ENCODE assay signal across 24 cellular contexts in the genomic region with DNA sequence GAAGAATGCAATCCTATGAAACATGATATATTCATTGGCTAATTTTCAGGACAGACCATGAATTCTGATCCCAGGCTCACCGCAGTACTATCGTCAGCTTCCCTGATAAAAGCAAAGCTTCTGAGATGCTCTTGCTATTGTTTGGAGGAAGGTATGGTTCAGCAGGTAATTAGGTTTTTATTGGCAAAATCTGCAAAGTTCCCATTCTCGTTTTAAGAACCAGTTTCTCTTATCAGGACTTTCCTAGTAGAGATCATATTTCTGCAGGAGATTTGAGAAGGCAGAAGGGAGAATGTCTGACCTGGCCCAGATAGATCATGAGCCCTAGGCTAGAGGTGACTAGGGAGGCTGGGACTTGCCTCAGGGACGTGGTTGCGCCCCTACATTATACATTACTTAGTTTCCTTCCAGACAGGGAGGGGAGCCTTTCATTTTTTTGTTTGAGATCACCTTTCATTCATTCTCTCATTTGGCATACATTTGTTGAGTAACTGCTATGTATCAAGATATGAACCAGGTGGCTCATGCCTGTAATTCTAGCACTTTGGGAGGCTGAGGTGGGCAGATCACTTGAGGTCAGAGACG.
DNase-seq lines count a peak whose midpoint lies in the region; ATAC-seq and TF ChIP-seq lines count a peak whose summit lies in the region.
"Had no signal": no experiment of that assay in that cellular context is flagged by ENCODE, and none has a peak within 500 bp of the region (broad histone marks: within the 10 kb centered on the region; RNA-seq: fewer than 3 reads in every experiment).

No MANE protein-coding gene starts in this region.

- H2AK9ac ChIP-seq in IMR-90 (replicated peaks; ENCODE audit: low read depth, low read length, poor library complexity), result no peak overlapping the region

- H3K27ac Mint-ChIP-seq in endothelial cell (ENCODE audit: unreplicated experiment), result no peak overlapping the region
- H3K27ac Mint-ChIP-seq: B cell; CD14-positive monocyte; CD8-positive, alpha-beta memory T cell; GM23338; H9 had no signal

- H3K79me1 ChIP-seq in IMR-90 (ENCODE audit: low read depth in 1 of 2, low read length in 2 of 2), result no peaks in the 10 kb centered on the region; a peak in 1 of 4 replicates

- no peak for TF ChIP-seq POLR2A in IMR-90 (IDR thresholded peaks at IDR 0.05; ENCODE audit: low read depth, low read length)

- peak overlapping the region; percentile 95 for H2BK5ac ChIP-seq in IMR-90 (ENCODE audit: low read depth, low read length, poor library complexity, severe bottlenecking)

- H3K4me3 ChIP-seq in IMR-90 (ENCODE audit: insufficient read depth, low read depth, low read length) (no peak overlapping the region), PC-9 (no peak overlapping the region), tibial artery (no peak overlapping the region)
- H3K4me3 ChIP-seq: GM23338 had no signal

- peak overlapping the region; percentile 90 for H3K18ac ChIP-seq in IMR-90 (ENCODE audit: low read depth, low read length)

- H3K4ac ChIP-seq in IMR-90 (ENCODE audit: low read depth, low read length), result peak overlapping the region; percentile 52; the same call in 1 of the 2 replicates

- BruUV-seq in IMR-90 (replicated peaks; lab: Mats Ljungman, UMichigan) (no TSS peak), PC-9 (replicated peaks; lab: Mats Ljungman, UMichigan) (no TSS peak)

- H4K5ac ChIP-seq in IMR-90 (ENCODE audit: low read depth, low read length), result peak overlapping the region; percentile 82; the same call in 1 of the 2 replicates

- no peak overlapping the region for H3K56ac ChIP-seq in IMR-90 (ENCODE audit: extremely low read depth, insufficient read depth, low read length)

- peak overlapping the region; percentile 75; the same call in 2 of the 3 replicates for H2BK15ac ChIP-seq in IMR-90 (ENCODE audit: low read depth, low read length)

- no peak for TF ChIP-seq CTCF in IMR-90 (conservative IDR thresholded peaks at IDR 0.05; ENCODE audit: low read depth, low read length)
- no peak for TF ChIP-seq CTCF in PC-9 (conservative IDR thresholded peaks at IDR 0.05)
- no peak for TF ChIP-seq CTCF in endothelial cell (IDR thresholded peaks at IDR 0.05; ENCODE audit: unreplicated experiment)
- TF ChIP-seq CTCF in GM10266 (IDR thresholded peaks at IDR 0.05; ENCODE audit: control insufficient read depth, insufficient read depth, low read depth, missing control alignments), result no peak
- TF ChIP-seq CTCF in tibial artery (IDR thresholded peaks at IDR 0.05), result no peak

- peaks cover 12% of the 10 kb centered on the region for H3K4me1 Mint-ChIP-seq in endothelial cell (ENCODE audit: unreplicated experiment)
- H3K4me1 Mint-ChIP-seq: CD14-positive monocyte; CD8-positive, alpha-beta memory T cell; T-cell had no signal

- H4K20me1 ChIP-seq in IMR-90 (ENCODE audit: insufficient read depth, low read length) (no peaks in the 10 kb centered on the region), PC-9 (ENCODE audit: insufficient read depth) (no peaks in the 10 kb centered on the region)

- intact Hi-C loops in IMR-90 (cut with micrococcal nuclease), result loop anchor here (2.0 to 5.0 kb wide), 2 partner anchors 89 to 107 kb away; no protein-coding TSS in a partner anchor
- intact Hi-C loops in PC-9 (cut with micrococcal nuclease; ENCODE audit: unreplicated experiment), result loop anchor here (1.0 to 5.0 kb wide), 4 partner anchors 39 to 106 kb away; a partner anchor contains a TSS
- intact Hi-C loops in tibial artery (cut with DNase I; ENCODE audit: low total_unique reads), result no loop called here

- CTCF ChIA-PET in IMR-90 (lab: Yijun Ruan, JAX), result interaction anchor here (1.4 kb wide), 1 partner anchor 26 kb away, joined by 3 read pairs; no protein-coding TSS in a partner anchor
- CTCF ChIA-PET in PC-9 (lab: Charles Lee), result no interaction called here

- H3K9me1 ChIP-seq in IMR-90 (ENCODE audit: insufficient read depth, low read length), result no peaks in the 10 kb centered on the region

- H3K36me3 ChIP-seq in IMR-90 (ENCODE audit: control insufficient read depth, insufficient read depth, low read length), result no peaks in the 10 kb centered on the region
- H3K36me3 ChIP-seq in PC-9 (ENCODE audit: low read depth), result no peaks in the 10 kb centered on the region
- H3K36me3 ChIP-seq in tibial artery, result no peaks in the 10 kb centered on the region

- DNase-seq in IMR-90, result no peak
- peak; percentile 54 to 86 for DNase-seq in PC-9
- DNase-seq in epithelial cell of prostate (ENCODE audit: low read depth, low spot score), result no peak
- no peak for DNase-seq in endothelial cell (ENCODE audit: low spot score)
- no peak for DNase-seq in Kasumi-1 (lab: John Stamatoyannopoulos, UW)
- no peak for DNase-seq in GM10266 (ENCODE audit: extremely low spot score)
- no peak for DNase-seq in tibial artery
- DNase-seq: Calu3; CD8-positive, alpha-beta memory T cell; H9; NCI-H1092; NCI-H1436; NCI-H187 treated with DMSO at 0.1 percent for 48 hours; NCI-H2171 treated with DMSO at 0.1 percent for 48 hours; NCI-H524 treated with DMSO at 0.1 percent for 48 hours; NCI-H774; Right ventricle myocardium superior; RPMI8226; T-cell had no signal

- WGBS in IMR-90 (ENCODE audit: extremely low coverage in 2 of 2, insufficient read length in 1 of 2), 2 experiments, result no CpG with 5 or more reads among the region's 6 CpGs

- H3K27me3 Mint-ChIP-seq in endothelial cell (ENCODE audit: unreplicated experiment), result no peaks in the 10 kb centered on the region
- H3K27me3 Mint-ChIP-seq: B cell; CD8-positive, alpha-beta memory T cell; IgD-negative memory B cell had no signal

- H4K91ac ChIP-seq in IMR-90 (ENCODE audit: insufficient read depth, low read depth, low read length), result peak overlapping the region; percentile 86; the same call in 1 of the 2 replicates

- H2AK5ac ChIP-seq in IMR-90 (ENCODE audit: low read depth, low read length), result peak overlapping the region; percentile 69

- no peak for ATAC-seq in IMR-90 (ENCODE audit: low read depth)
- ATAC-seq: GM23338, T-cell had no signal

- no peaks in the 10 kb centered on the region for H3K9me2 ChIP-seq in PC-9 (ENCODE audit: insufficient read depth)

- H3K9me3 Mint-ChIP-seq in endothelial cell (ENCODE audit: unreplicated experiment), result no peaks in the 10 kb centered on the region
- H3K9me3 Mint-ChIP-seq: CD14-positive monocyte; CD8-positive, alpha-beta memory T cell; GM23338; H9; IgD-negative memory B cell; T-cell had no signal

- no peaks in the 10 kb centered on the region for H3K9me3 ChIP-seq in IMR-90 (ENCODE audit: control insufficient read depth, insufficient read depth, low read length)
- H3K9me3 ChIP-seq in PC-9 (ENCODE audit: insufficient read depth, low read depth), result no peaks in the 10 kb centered on the region
- H3K9me3 ChIP-seq in tibial artery, result no peaks in the 10 kb centered on the region

- H2BK20ac ChIP-seq in IMR-90 (ENCODE audit: low read depth, low read length), result peak overlapping the region; percentile 8; the same call in 1 of the 2 replicates

- H3K4me2 ChIP-seq in IMR-90 (ENCODE audit: low read depth, low read length), result no peak overlapping the region
- peak overlapping the region; percentile 25; the same call in 1 of the 2 replicates for H3K4me2 ChIP-seq in PC-9
- H3K4me2 ChIP-seq: GM23338, KMS-11 had no signal

- no peak overlapping the region for H3K4me3 Mint-ChIP-seq in endothelial cell (ENCODE audit: unreplicated experiment)
- H3K4me3 Mint-ChIP-seq: B cell; CD8-positive, alpha-beta memory T cell; GM23338; H9; IgD-negative memory B cell; T-cell had no signal

- dilution Hi-C loops in IMR-90 (cut with HindIII; ENCODE audit: low sequenced_read_pairs, unreplicated experiment), result no loop called here

- H3K9ac ChIP-seq in IMR-90 (ENCODE audit: low read depth, low read length), result no peak overlapping the region
- H3K9ac ChIP-seq: KMS-11 had no signal

- H3K27ac ChIP-seq in IMR-90 (ENCODE audit: insufficient read depth, low read length) (peak overlapping the region; percentile 40; the same call in 1 of the 2 replicates), PC-9 (peak overlapping the region; percentile 54), epithelial cell of prostate (peak overlapping the region; percentile 49), tibial artery (no peak overlapping the region)
- H3K27ac ChIP-seq: KMS-11 had no signal

- peak overlapping the region; percentile 23 to 76 for H4K8ac ChIP-seq in IMR-90 (ENCODE audit: low read depth in 2 of 2, low read length in 2 of 2)

- no peak overlapping the region for H3K23ac ChIP-seq in IMR-90 (ENCODE audit: low read depth, low read length)

- H3F3A ChIP-seq in PC-9 (ENCODE audit: insufficient read depth, low read depth), result peaks cover 46% of the 10 kb centered on the region; the same call in 1 of the 2 replicates

- H3K27me3 ChIP-seq in IMR-90 (ENCODE audit: control insufficient read depth, insufficient read depth, low read length) (no peaks in the 10 kb centered on the region), PC-9 (ENCODE audit: insufficient read depth, low read depth) (no peaks in the 10 kb centered on the region), tibial artery (no peaks in the 10 kb centered on the region)

- no peaks in the 10 kb centered on the region for H3K36me3 Mint-ChIP-seq in endothelial cell (ENCODE audit: low read depth, unreplicated experiment)
- H3K36me3 Mint-ChIP-seq: CD14-positive monocyte; CD8-positive, alpha-beta memory T cell; T-cell had no signal

- in situ Hi-C loops in IMR-90 (cut with MboI; ENCODE audit: low sequenced_read_pairs), result no loop called here

- no peak overlapping the region for H2AFZ ChIP-seq in IMR-90 (replicated peaks; ENCODE audit: low read length, poor library complexity)
- no peak overlapping the region for H2AFZ ChIP-seq in PC-9
- H2AFZ ChIP-seq: GM23338 had no signal

- H2BK120ac ChIP-seq in IMR-90 (ENCODE audit: low read depth, low read length), result peak overlapping the region; percentile 10; the same call in 1 of the 2 replicates

- H3K4me1 ChIP-seq in IMR-90 (ENCODE audit: control insufficient read depth, insufficient read depth, low read length) (peaks cover 18% of the 10 kb centered on the region), PC-9 (replicated peaks; ENCODE audit: insufficient read depth) (peaks cover 31% of the 10 kb centered on the region), tibial artery (peaks cover 0 to 12% (median 0%) of the 10 kb centered on the region in 4 donors)

- H3K14ac ChIP-seq in IMR-90 (replicated peaks; ENCODE audit: low read depth, low read length), result no peak overlapping the region; the same call in 1 of the 2 replicates

- no peak for TF ChIP-seq RAD21 in IMR-90 (IDR thresholded peaks at IDR 0.05; ENCODE audit: low read length)

- no peaks in the 10 kb centered on the region for H3K79me2 ChIP-seq in PC-9 (ENCODE audit: low read depth)

- POLR2A ChIA-PET in IMR-90 (lab: Charles Lee; ENCODE audit: unreplicated experiment), result no interaction called here
- POLR2A ChIA-PET in PC-9 (lab: Charles Lee; ENCODE audit: unreplicated experiment), result interaction anchor here (0.6 kb wide), 1 partner anchor 41 kb away, joined by 17 read pairs; no protein-coding TSS in a partner anchor

TF ChIP-seq in IMR-90, 13 proteins besides CTCF, POLR2A, EP300 and RAD21 (continues in another document):
- no peak for TF ChIP-seq FOS (IDR thresholded peaks at IDR 0.05; ENCODE audit: low read depth, low read length)

Comparison
In these comparisons a context has a peak if more than half of its experiments do, and no peak if none do; other contexts are left out.
1. DNase-seq: peak in PC-9 (2 of 2); none in IMR-90 (single experiment), epithelial cell of prostate (single experiment), endothelial cell (single experiment), Kasumi-1 (0 of 2), GM10266 (single experiment) and tibial artery (0 of 2).
2. H3K27ac ChIP-seq: peak in IMR-90 (single experiment), PC-9 (single experiment) and epithelial cell of prostate (single experiment); none in tibial artery (0 of 2).